20 cellular contexts compared by ENCODE assay signal in the genomic region with DNA sequence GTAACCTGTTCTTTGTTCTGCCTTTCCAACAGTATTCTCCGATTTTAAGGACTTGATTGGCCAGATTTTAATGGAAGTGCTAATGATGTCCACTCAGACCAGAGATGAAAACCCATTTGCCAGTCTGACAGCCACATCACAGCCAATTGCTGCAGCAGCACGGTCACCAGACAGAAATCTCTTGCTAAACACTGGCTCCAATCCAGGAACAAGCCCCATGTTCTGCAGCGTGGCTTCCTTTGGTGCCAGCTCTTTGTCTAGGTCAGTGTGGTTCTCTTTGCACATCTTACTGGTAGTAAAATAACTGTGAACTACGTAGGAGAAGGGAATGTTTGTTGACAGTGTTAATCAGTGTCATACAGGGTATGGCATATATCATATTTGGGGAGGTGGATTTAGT.
DNase-seq lines count a peak whose midpoint lies in the region.
"Had no signal": no experiment of that assay in that cellular context is flagged by ENCODE, and none has a peak within 500 bp of the region (broad histone marks: within the 10 kb centered on the region; RNA-seq: fewer than 3 reads in every experiment).

No MANE protein-coding gene starts in this region.

- DNase-seq in NCI-H1092 treated with DMSO at 0.1 percent for 48 hours (lab: John Stamatoyannopoulos, UW), result peak; percentile 3
- DNase-seq in NCI-H1092 (lab: John Stamatoyannopoulos, UW), result no peak
- DNase-seq in effector memory CD4-positive, alpha-beta T cell, result no peak
- DNase-seq in DMS153 (lab: John Stamatoyannopoulos, UW), result no peak
- no peak for DNase-seq in GDM1 (lab: John Stamatoyannopoulos, UW)
- DNase-seq: activated CD4-positive, alpha-beta T cell treated with anti-CD3 and anti-CD28 coated beads, Interleukin-2, amount 50 U/mL, for 4 hours; activated naive CD4-positive, alpha-beta T cell treated with Interleukin-2 at 50 U/mL for 16 hours; Caco-2; cortex of kidney; erythroblast; lower lobe of right lung; naive B cell; NCI-H524 treated with DMSO at 0.1 percent for 48 hours; SHP77; stimulated activated naive CD8-positive, alpha-beta T cell treated with anti-CD3 and anti-CD28 coated beads, Interleukin-15, Interleukin-2, amounts not matched to agents 100 U/mL and 50 U/mL, for 24 hours had no signal

- H3K4me3 ChIP-seq in duodenal mucosa (ENCODE audit: low read depth in 1 of 2, low read length in 2 of 2), result peak overlapping the region; percentile 19 to 51
- no peak overlapping the region for H3K4me3 ChIP-seq in effector memory CD4-positive, alpha-beta T cell (ENCODE audit: insufficient read depth, low read depth, low read length, poor library complexity, severe bottlenecking)
- H3K4me3 ChIP-seq: lower lobe of right lung, upper lobe of left lung had no signal

- no peaks in the 10 kb centered on the region for H3K9me3 ChIP-seq in duodenal mucosa (ENCODE audit: control insufficient read depth in 1 of 2, low read length in 2 of 2)
- no peaks in the 10 kb centered on the region for H3K9me3 ChIP-seq in effector memory CD4-positive, alpha-beta T cell (ENCODE audit: control insufficient read depth, low read length)
- H3K9me3 ChIP-seq: Caco-2, lower lobe of right lung, upper lobe of left lung had no signal

- H3K27ac ChIP-seq in duodenal mucosa (ENCODE audit: low read depth, low read length) (peak overlapping the region; percentile 6), layer of hippocampus (ENCODE audit: low read depth, low read length) (peak overlapping the region; percentile 40), temporal lobe (ENCODE audit: low read depth, low read length) (peak overlapping the region; percentile 4)
- H3K27ac ChIP-seq in effector memory CD4-positive, alpha-beta T cell (ENCODE audit: insufficient read depth, low read length, poor library complexity, severe bottlenecking), result no peak overlapping the region
- H3K27ac ChIP-seq: 22Rv1, lower lobe of right lung, upper lobe of left lung had no signal

- H3K27me3 ChIP-seq in duodenal mucosa (ENCODE audit: control insufficient read depth in 1 of 2, insufficient read depth in 2 of 2, low read length in 2 of 2) (no peaks in the 10 kb centered on the region), layer of hippocampus (ENCODE audit: control insufficient read depth, insufficient read depth, low read length) (no peaks in the 10 kb centered on the region)
- H3K27me3 ChIP-seq in effector memory CD4-positive, alpha-beta T cell (replicated peaks; ENCODE audit: control insufficient read depth, insufficient read depth, low read length, poor library complexity, severe bottlenecking), result no peaks in the 10 kb centered on the region
- H3K27me3 ChIP-seq: upper lobe of left lung had no signal

- H3K36me3 ChIP-seq in duodenal mucosa (ENCODE audit: control insufficient read depth in 1 of 2, insufficient read depth in 2 of 2, low read length in 2 of 2), result peaks cover 1 to 43% of the 10 kb centered on the region in 2 donors
- peaks cover 48% of the 10 kb centered on the region for H3K36me3 ChIP-seq in effector memory CD4-positive, alpha-beta T cell (ENCODE audit: control insufficient read depth, insufficient read depth, low read length)

- no peak overlapping the region for H3K9ac ChIP-seq in duodenal mucosa (ENCODE audit: low read depth in 1 of 2, low read length in 2 of 2)

- H3K4me1 ChIP-seq in duodenal mucosa (ENCODE audit: control insufficient read depth in 1 of 2, insufficient read depth in 2 of 2, low read length in 2 of 2), result peaks cover 24 to 26% of the 10 kb centered on the region in 2 donors
- no peaks in the 10 kb centered on the region for H3K4me1 ChIP-seq in effector memory CD4-positive, alpha-beta T cell (ENCODE audit: control insufficient read depth, insufficient read depth, low read length, poor library complexity, severe bottlenecking)
- H3K4me1 ChIP-seq: Caco-2, lower lobe of right lung had no signal
